Comparison of ENCODE assay signal across 27 cellular contexts in the genomic region with DNA sequence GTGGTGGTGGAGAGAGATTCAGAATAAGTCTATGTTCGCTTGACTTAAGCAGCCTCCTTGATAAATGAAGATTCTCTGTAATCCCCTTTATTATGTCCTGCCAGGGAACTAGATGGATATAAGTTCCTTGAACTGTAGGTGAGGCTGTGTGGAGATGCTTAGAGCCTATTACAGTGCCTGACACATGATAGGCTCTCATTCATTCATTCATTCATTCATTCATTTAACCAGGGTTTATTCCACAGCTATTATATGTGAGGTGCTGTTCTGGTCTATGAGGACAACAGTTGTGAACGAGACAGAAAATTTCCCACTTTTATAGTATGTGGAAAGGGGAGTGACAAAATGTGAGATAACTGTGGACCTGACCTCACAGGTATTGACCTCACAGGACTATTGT.
DNase-seq lines count a peak whose midpoint lies in the region; ATAC-seq, FAIRE-seq and TF ChIP-seq lines count a peak whose summit lies in the region.
"Had no signal": no experiment of that assay in that cellular context is flagged by ENCODE, and none has a peak within 500 bp of the region (broad histone marks: within the 10 kb centered on the region; RNA-seq: fewer than 3 reads in every experiment).

No MANE protein-coding gene starts in this region.

- BruUV-seq in K562 (replicated peaks; lab: Mats Ljungman, UMichigan): no TSS peak

- H3K9me1 ChIP-seq in K562 (ENCODE audit: control insufficient read depth, insufficient read depth, low read length): no peaks in the 10 kb centered on the region

- H3K27ac Mint-ChIP-seq in activated CD4-positive, alpha-beta T cell treated with anti-CD3 and anti-CD28 coated beads for 36 hours: peak overlapping the region; percentile 2
- H3K27ac Mint-ChIP-seq in activated naive CD4-positive, alpha-beta T cell treated with anti-CD3 and anti-CD28 coated beads, Interleukin-2, amount 50 U/mL, for 72 hours: peak overlapping the region; percentile 2 to 39
- H3K27ac Mint-ChIP-seq in stimulated activated naive B cell treated with anti-CD40 and anti-IgM and Interleukin-4, amounts not matched to agents 10 μg/mL and 1 μg/mL and 100 μg/mL, for 72 hours: peak overlapping the region; percentile 78
- H3K27ac Mint-ChIP-seq: CD8-positive, alpha-beta T cell; HFFc6 had no signal

- no peak overlapping the region for H3K4me2 ChIP-seq in K562 (ENCODE audit: insufficient read depth, low read length)
- H3K4me2 ChIP-seq: KMS-11 had no signal

- H2AFZ ChIP-seq in K562 (ENCODE audit: low read depth, low read length): no peak overlapping the region

- no peak overlapping the region for H3K4me3 ChIP-seq in K562
- H3K4me3 ChIP-seq: BLaER1 treated with 17β-estradiol and CSF1 and Interleukin-3, amounts not matched to agents 10 nM and 100 nM; Peyer's patch; SJCRH30 had no signal

- 14% methylated on average over 2 of the region's 2 CpGs for WGBS in K562 (ENCODE audit: insufficient coverage, low coverage, missing lambda C conversion rate)

- H3K9me3 ChIP-seq in K562 (replicated peaks; ENCODE audit: control insufficient read depth, insufficient read depth, low read depth, low read length): no peaks in the 10 kb centered on the region
- H3K9me3 ChIP-seq: Peyer's patch, SJCRH30 had no signal

- TF ChIP-seq CTCF in K562 (IDR thresholded peaks at IDR 0.05 in 2 of 3, conservative IDR thresholded peaks at IDR 0.05 in 1 of 3; ENCODE audit: insufficient read depth in 2 of 3, low read depth in 1 of 3, low read length in 3 of 3): no peak

- intact Hi-C loops in activated CD4-positive, alpha-beta T cell treated with anti-CD3 and anti-CD28 coated beads for 36 hours (cut with DNase I, micrococcal nuclease): no loop called here
- intact Hi-C loops in K562 (cut with micrococcal nuclease): no loop called here

- in situ Hi-C loops in K562 (cut with MboI): no loop called here

- TF ChIP-seq POLR2A in K562 (conservative IDR thresholded peaks at IDR 0.05): no peak

- no peaks in the 10 kb centered on the region for H3K27me3 Mint-ChIP-seq in activated CD4-positive, alpha-beta T cell treated with anti-CD3 and anti-CD28 coated beads for 36 hours
- no peaks in the 10 kb centered on the region for H3K27me3 Mint-ChIP-seq in stimulated activated naive B cell treated with anti-CD40 and anti-IgM and Interleukin-4, amounts not matched to agents 10 μg/mL and 1 μg/mL and 100 μg/mL, for 72 hours

- no peak for DNase-seq in activated CD4-positive, alpha-beta T cell treated with anti-CD3 and anti-CD28 coated beads for 36 hours
- DNase-seq in activated CD4-positive, alpha-beta T cell treated with anti-CD3 and anti-CD28 coated beads for 1 hour: no peak
- no peak for DNase-seq in activated naive CD4-positive, alpha-beta T cell treated with anti-CD3 and anti-CD28 coated beads, Interleukin-2, amount 50 U/mL, for 72 hours (ENCODE audit: low spot score in 2 of 2)
- no peak for DNase-seq in activated naive CD4-positive, alpha-beta T cell treated with anti-CD3 and anti-CD28 coated beads, Interleukin-2, amount 50 U/mL, for 16 hours
- DNase-seq in K562 (ENCODE audit: extremely low read depth in 1 of 4, low spot score in 3 of 4): no peak
- DNase-seq in stimulated activated naive B cell treated with anti-CD40 and anti-IgM and Interleukin-4, amounts not matched to agents 10 μg/mL and 1 μg/mL and 100 μg/mL, for 72 hours: no peak
- DNase-seq in NCI-H146 treated with DMSO at 0.1 percent for 48 hours (lab: John Stamatoyannopoulos, UW; ENCODE audit: unreplicated experiment): no peak
- DNase-seq: ACHN; CD8-positive, alpha-beta T cell; DND-41; H7; HFFc6; NCI-H1105; NCI-H146; NCI-H2029 treated with DMSO at 0.1 percent for 48 hours; NCI-H226; NCI-H510A treated with DMSO at 0.1 percent for 48 hours; NCI-H774; NK-92 treated with Interleukin-12 subunit alpha and Interleukin-12 subunit beta, amount 100 ng/mL, for 24 hours; Peyer's patch; SJCRH30 had no signal

- CTCF ChIA-PET in activated CD4-positive, alpha-beta T cell treated with anti-CD3 and anti-CD28 coated beads for 36 hours (lab: Charles Lee): no interaction called here
- CTCF ChIA-PET in K562 (lab: Yijun Ruan, JAX; ENCODE audit: low intra/inter-chr PET ratio): no interaction called here

- POLR2A ChIA-PET in activated CD4-positive, alpha-beta T cell treated with anti-CD3 and anti-CD28 coated beads for 36 hours (lab: Charles Lee): no interaction called here
- POLR2A ChIA-PET in K562 (lab: Yijun Ruan, JAX): interaction anchor here (1.4 kb wide), 1 partner anchor 15 kb away, joined by 4 read pairs; no protein-coding TSS in a partner anchor

- H3K27ac ChIP-seq in K562 (ENCODE audit: extremely low read depth, low read depth, low read length): no peak overlapping the region
- H3K27ac ChIP-seq: 22Rv1; BLaER1 treated with 17β-estradiol and CSF1 and Interleukin-3, amounts not matched to agents 10 nM and 100 nM; HL-60; KMS-11; SJCRH30 had no signal

- no peak overlapping the region for H3K4me3 Mint-ChIP-seq in activated CD4-positive, alpha-beta T cell treated with anti-CD3 and anti-CD28 coated beads for 36 hours
- H3K4me3 Mint-ChIP-seq in stimulated activated naive B cell treated with anti-CD40 and anti-IgM and Interleukin-4, amounts not matched to agents 10 μg/mL and 1 μg/mL and 100 μg/mL, for 72 hours: peak overlapping the region in 1 of 2 donors; percentile 14
- H3K4me3 Mint-ChIP-seq: CD8-positive, alpha-beta T cell; HFFc6 had no signal

- no peak for ATAC-seq in activated CD4-positive, alpha-beta T cell treated with anti-CD3 and anti-CD28 coated beads for 36 hours
- no peak for ATAC-seq in activated naive CD4-positive, alpha-beta T cell treated with anti-CD3 and anti-CD28 coated beads, Interleukin-2, amount 50 U/mL, for 72 hours
- no peak for ATAC-seq in K562
- peak in 1 of 2 donors; percentile 1 for ATAC-seq in stimulated activated naive B cell treated with anti-CD40 and anti-IgM and Interleukin-4, amounts not matched to agents 10 μg/mL and 1 μg/mL and 100 μg/mL, for 72 hours (replicated peaks)
- ATAC-seq in HG03342 (IDR thresholded peaks at IDR 0.05; ENCODE audit: unreplicated experiment): no peak
- ATAC-seq: CD8-positive, alpha-beta T cell had no signal

- H3K79me2 ChIP-seq in K562 (ENCODE audit: control insufficient read depth, insufficient read depth, low read length): no peaks in the 10 kb centered on the region

- peaks cover 68% of the 10 kb centered on the region for H3K4me1 Mint-ChIP-seq in activated CD4-positive, alpha-beta T cell treated with anti-CD3 and anti-CD28 coated beads for 36 hours
- peaks cover 71 to 98% of the 10 kb centered on the region in 2 donors for H3K4me1 Mint-ChIP-seq in stimulated activated naive B cell treated with anti-CD40 and anti-IgM and Interleukin-4, amounts not matched to agents 10 μg/mL and 1 μg/mL and 100 μg/mL, for 72 hours

- no peak overlapping the region for H3K9ac ChIP-seq in K562 (ENCODE audit: insufficient read depth in 1 of 2, low read depth in 2 of 2, low read length in 2 of 2)
- H3K9ac ChIP-seq: BLaER1 treated with 17β-estradiol and CSF1 and Interleukin-3, amounts not matched to agents 10 nM and 100 nM; KMS-11 had no signal

- no peaks in the 10 kb centered on the region for H4K20me1 ChIP-seq in K562 (replicated peaks; ENCODE audit: control insufficient read depth, insufficient read depth, low read length)

- H3K36me3 ChIP-seq in K562 (ENCODE audit: control insufficient read depth, insufficient read depth, low read length): no peaks in the 10 kb centered on the region
- H3K36me3 ChIP-seq: Peyer's patch had no signal

- H3K4me1 ChIP-seq in K562 (replicated peaks in 1 of 2; ENCODE audit: control insufficient read depth in 2 of 2, insufficient read depth in 2 of 2, low read length in 2 of 2): no peaks in the 10 kb centered on the region
- H3K4me1 ChIP-seq: Peyer's patch, SJCRH30 had no signal

- peaks cover 2% of the 10 kb centered on the region for H3K9me3 Mint-ChIP-seq in activated CD4-positive, alpha-beta T cell treated with anti-CD3 and anti-CD28 coated beads for 36 hours (ENCODE audit: low read depth)
- peaks cover 2 to 17% of the 10 kb centered on the region in 2 donors for H3K9me3 Mint-ChIP-seq in activated naive CD4-positive, alpha-beta T cell treated with anti-CD3 and anti-CD28 coated beads, Interleukin-2, amount 50 U/mL, for 72 hours
- H3K9me3 Mint-ChIP-seq in stimulated activated naive B cell treated with anti-CD40 and anti-IgM and Interleukin-4, amounts not matched to agents 10 μg/mL and 1 μg/mL and 100 μg/mL, for 72 hours: peaks cover 0 to 3% of the 10 kb centered on the region in 2 donors
- H3K9me3 Mint-ChIP-seq: CD8-positive, alpha-beta T cell; HFFc6 had no signal

- FAIRE-seq in K562 (lab: Jason Lieb, UNC): no peak
- FAIRE-seq: GM12891 had no signal

- H3K36me3 Mint-ChIP-seq in activated CD4-positive, alpha-beta T cell treated with anti-CD3 and anti-CD28 coated beads for 36 hours (ENCODE audit: low read depth): peaks cover 90% of the 10 kb centered on the region
- peaks cover 53 to 99% of the 10 kb centered on the region in 2 donors for H3K36me3 Mint-ChIP-seq in activated naive CD4-positive, alpha-beta T cell treated with anti-CD3 and anti-CD28 coated beads, Interleukin-2, amount 50 U/mL, for 72 hours
- H3K36me3 Mint-ChIP-seq in stimulated activated naive B cell treated with anti-CD40 and anti-IgM and Interleukin-4, amounts not matched to agents 10 μg/mL and 1 μg/mL and 100 μg/mL, for 72 hours: peaks cover 86 to 95% of the 10 kb centered on the region in 2 donors

- TF ChIP-seq EP300 in K562 (IDR thresholded peaks at IDR 0.05; ENCODE audit: low read length): no peak

- H3K27me3 ChIP-seq in K562 (ENCODE audit: control insufficient read depth in 2 of 2, insufficient read depth in 2 of 2, low read length in 2 of 2): no peaks in the 10 kb centered on the region
- H3K27me3 ChIP-seq: BLaER1 treated with 17β-estradiol and CSF1 and Interleukin-3, amounts not matched to agents 10 nM and 100 nM; Peyer's patch; SJCRH30 had no signal

- TF ChIP-seq RAD21 in K562 (CRISPR knock-in tag; conservative IDR thresholded peaks at IDR 0.05 in 1 of 2, IDR thresholded peaks at IDR 0.05 in 1 of 2): no peak

TF ChIP-seq in K562, 482 proteins besides CTCF, POLR2A, EP300 and RAD21 (continues in another document):
- TF ChIP-seq ZKSCAN1 (IDR thresholded peaks at IDR 0.05; ENCODE audit: low read depth, low read length): peak; percentile 49; the same call in 1 of the 2 replicates
- no peak for TF ChIP-seq ARHGAP35 (IDR thresholded peaks at IDR 0.05; ENCODE audit: partially characterized antibody)
- TF ChIP-seq, protein P1, sequence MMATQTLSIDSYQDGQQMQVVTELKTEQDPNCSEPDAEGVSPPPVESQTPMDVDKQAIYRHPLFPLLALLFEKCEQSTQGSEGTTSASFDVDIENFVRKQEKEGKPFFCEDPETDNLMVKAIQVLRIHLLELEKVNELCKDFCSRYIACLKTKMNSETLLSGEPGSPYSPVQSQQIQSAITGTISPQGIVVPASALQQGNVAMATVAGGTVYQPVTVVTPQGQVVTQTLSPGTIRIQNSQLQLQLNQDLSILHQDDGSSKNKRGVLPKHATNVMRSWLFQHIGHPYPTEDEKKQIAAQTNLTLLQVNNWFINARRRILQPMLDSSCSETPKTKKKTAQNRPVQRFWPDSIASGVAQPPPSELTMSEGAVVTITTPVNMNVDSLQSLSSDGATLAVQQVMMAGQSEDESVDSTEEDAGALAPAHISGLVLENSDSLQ (IDR thresholded peaks at IDR 0.05): no peak

Comparison
In these comparisons a context has a peak if more than half of its experiments do, and no peak if none do; other contexts are left out.
1. H3K27ac Mint-ChIP-seq: peak in every context shown above with its lines; median percentile 78 in stimulated activated naive B cell treated with anti-CD40 and anti-IgM and Interleukin-4, amounts not matched to agents 10 μg/mL and 1 μg/mL and 100 μg/mL, for 72 hours; 20 in activated naive CD4-positive, alpha-beta T cell treated with anti-CD3 and anti-CD28 coated beads, Interleukin-2, amount 50 U/mL, for 72 hours; 2 in activated CD4-positive, alpha-beta T cell treated with anti-CD3 and anti-CD28 coated beads for 36 hours.